ENCODE assay signal across 11 cellular contexts in genomic region chr22:48104102-48104738, GRCh38.
"Had no signal": no experiment of that assay in that cellular context is flagged by ENCODE, and none has a peak within 500 bp of the region (broad histone marks: within the 10 kb centered on the region; RNA-seq: fewer than 3 reads in every experiment).

No MANE protein-coding gene starts in this region.

- FAIRE-seq: urothelium cell line had no signal

- H3K27ac Mint-ChIP-seq: stimulated activated naive B cell treated with anti-CD40 and anti-IgM and Interleukin-4, amounts not matched to agents 10 μg/mL and 1 μg/mL and 100 μg/mL, for 72 hours; T-helper 2 cell treated with Interferon-gamma antibody and Interleukin-4, amounts not matched to agents 5 μg/mL and 100 μg/mL, for 36 hours had no signal

- H3K4me3 ChIP-seq: lower lobe of right lung, spleen had no signal

- H3K27ac ChIP-seq: epithelial cell of prostate, lower lobe of right lung, spleen had no signal

- DNase-seq: activated CD4-positive, alpha-beta T cell treated with anti-CD3 and anti-CD28 coated beads, Interleukin-2, amount 50 U/mL, for 4 hours; activated T-cell treated with anti-CD3 and anti-CD28 coated beads, Interleukin-2, amount 50 U/mL, for 4 hours; effector memory CD8-positive, alpha-beta T cell; lower lobe of right lung; midbrain; spleen; stimulated activated CD4-positive, alpha-beta T cell treated with anti-CD3 and anti-CD28 coated beads, Interleukin-1b, Interleukin-23, amount 100 ng/mL, for 48 hours; stimulated activated naive B cell treated with anti-CD40 and anti-IgM and Interleukin-4, amounts not matched to agents 10 μg/mL and 1 μg/mL and 100 μg/mL, for 72 hours had no signal

- H3K4me1 ChIP-seq: lower lobe of right lung had no signal

- H3K36me3 ChIP-seq: lower lobe of right lung, spleen had no signal

- H3K4me3 Mint-ChIP-seq: activated T-cell treated with anti-CD3 and anti-CD28 coated beads, Interleukin-2, amount 50 U/mL, for 4 hours; effector memory CD8-positive, alpha-beta T cell; stimulated activated naive B cell treated with anti-CD40 and anti-IgM and Interleukin-4, amounts not matched to agents 10 μg/mL and 1 μg/mL and 100 μg/mL, for 72 hours; T-helper 2 cell treated with Interferon-gamma antibody and Interleukin-4, amounts not matched to agents 5 μg/mL and 100 μg/mL, for 36 hours had no signal
